In genomic region chr17:61393904-61394629, GRCh38 we compare ENCODE assay signal across 1 cellular context.
TF ChIP-seq lines count a peak whose summit lies in the region.

No MANE protein-coding gene starts in this region.

TF ChIP-seq in H1, 55 proteins besides CTCF, POLR2A, EP300 and RAD21:
- TF ChIP-seq SP1 (IDR thresholded peaks at IDR 0.05; ENCODE audit: low read depth, low read length): no peak
- TF ChIP-seq POU5F1 (IDR thresholded peaks at IDR 0.05; ENCODE audit: low read depth, low read length): no peak
- TF ChIP-seq YY1 (IDR thresholded peaks at IDR 0.05; ENCODE audit: low read depth, low read length): no peak
- no peak for TF ChIP-seq TAF1 (IDR thresholded peaks at IDR 0.05; ENCODE audit: low read depth, low read length)
- TF ChIP-seq CBX8 (IDR thresholded peaks at IDR 0.05; ENCODE audit: borderline replicate concordance, low read depth, low read length): no peak
- no peak for TF ChIP-seq HDAC6 (IDR thresholded peaks at IDR 0.05; ENCODE audit: low read depth, low read length)
- no peak for TF ChIP-seq SAP30 (IDR thresholded peaks at IDR 0.05; ENCODE audit: insufficient read depth, insufficient replicate concordance, low read length)
- TF ChIP-seq NANOG (IDR thresholded peaks at IDR 0.05; ENCODE audit: insufficient read depth, low read depth, low read length, poor library complexity, severe bottlenecking): no peak
- no peak for TF ChIP-seq EGR1 (IDR thresholded peaks at IDR 0.05; ENCODE audit: borderline replicate concordance, low read depth, low read length)
- no peak for TF ChIP-seq KDM5A (IDR thresholded peaks at IDR 0.05; ENCODE audit: low read length)
- no peak for TF ChIP-seq SP2 (IDR thresholded peaks at IDR 0.05; ENCODE audit: low read length)
- TF ChIP-seq POLR2AphosphoS5 (IDR thresholded peaks at IDR 0.05; ENCODE audit: low read depth, low read length): no peak
- TF ChIP-seq SIN3A (conservative IDR thresholded peaks at IDR 0.05 in 1 of 2, IDR thresholded peaks at IDR 0.05 in 1 of 2; ENCODE audit: low read depth in 1 of 2, low read length in 2 of 2): no peak
- no peak for TF ChIP-seq HDAC2 (IDR thresholded peaks at IDR 0.05; ENCODE audit: borderline replicate concordance in 1 of 2, low read depth in 2 of 2, low read length in 2 of 2)
- no peak for TF ChIP-seq RFX5 (IDR thresholded peaks at IDR 0.05; ENCODE audit: borderline replicate concordance, low read depth, low read length)
- TF ChIP-seq MAFK (IDR thresholded peaks at IDR 0.05; ENCODE audit: low read depth, low read length): no peak
- no peak for TF ChIP-seq SUZ12 (IDR thresholded peaks at IDR 0.05; ENCODE audit: low read length)
- no peak for TF ChIP-seq USF2 (IDR thresholded peaks at IDR 0.05; ENCODE audit: low read length)
- no peak for TF ChIP-seq CHD7 (IDR thresholded peaks at IDR 0.05; ENCODE audit: insufficient replicate concordance, low read length)
- TF ChIP-seq GTF2F1 (IDR thresholded peaks at IDR 0.05; ENCODE audit: borderline replicate concordance, low read depth, low read length): no peak
